ENCODE assay signal across 11 cellular contexts in genomic region chr5:78795757-78796156, GRCh38.
DNase-seq lines count a peak whose midpoint lies in the region; ATAC-seq, FAIRE-seq and TF ChIP-seq lines count a peak whose summit lies in the region.
"Had no signal": no experiment of that assay in that cellular context is flagged by ENCODE, and none has a peak within 500 bp of the region (broad histone marks: within the 10 kb centered on the region; RNA-seq: fewer than 3 reads in every experiment).

No MANE protein-coding gene starts in this region.

- H3K27me3 ChIP-seq in K562 (ENCODE audit: control insufficient read depth in 2 of 2, insufficient read depth in 2 of 2, low read length in 2 of 2) (peaks cover 8 to 11% of the 10 kb centered on the region in 2 experiments), Peyer's patch (no peaks in the 10 kb centered on the region), lower lobe of right lung (ENCODE audit: low read depth) (no peaks in the 10 kb centered on the region)

- in situ Hi-C loops in K562 (cut with MboI): no loop called here

- no peak overlapping the region for H3K4me3 Mint-ChIP-seq in mesothelial cell of epicardium
- H3K4me3 Mint-ChIP-seq: T-cell had no signal

- no peak overlapping the region for H3K4me2 ChIP-seq in K562 (ENCODE audit: insufficient read depth, low read length)

- peaks cover 47% of the 10 kb centered on the region for H3K4me1 Mint-ChIP-seq in mesothelial cell of epicardium

- peak overlapping the region; percentile 49 for H3K27ac Mint-ChIP-seq in mesothelial cell of epicardium
- H3K27ac Mint-ChIP-seq: T-cell had no signal

- POLR2A ChIA-PET in K562 (lab: Yijun Ruan, JAX): interaction anchor here (0.8 kb wide), 1 partner anchor 9 kb away, joined by 3 read pairs; no protein-coding TSS in a partner anchor

- no peak overlapping the region for H2AFZ ChIP-seq in K562 (ENCODE audit: low read depth, low read length)

- TF ChIP-seq CTCF in K562 (IDR thresholded peaks at IDR 0.05 in 2 of 3, conservative IDR thresholded peaks at IDR 0.05 in 1 of 3; ENCODE audit: insufficient read depth in 2 of 3, low read depth in 1 of 3, low read length in 3 of 3) (no peak), mesothelial cell of epicardium (IDR thresholded peaks at IDR 0.05; ENCODE audit: unreplicated experiment) (no peak), Peyer's patch (IDR thresholded peaks at IDR 0.05) (no peak), lower lobe of right lung (IDR thresholded peaks at IDR 0.05) (no peak)

- H3K36me3 ChIP-seq in K562 (ENCODE audit: control insufficient read depth, insufficient read depth, low read length) (no peaks in the 10 kb centered on the region), Peyer's patch (no peaks in the 10 kb centered on the region), lower lobe of right lung (no peaks in the 10 kb centered on the region)

- H3K9me1 ChIP-seq in K562 (ENCODE audit: control insufficient read depth, insufficient read depth, low read length): no peaks in the 10 kb centered on the region

- intact Hi-C loops in K562 (cut with micrococcal nuclease) (no loop called here), lower lobe of right lung (cut with DNase I) (no loop called here)

- peak; percentile 62 for ATAC-seq in HG03354 (IDR thresholded peaks at IDR 0.05; ENCODE audit: poor library complexity, severe bottlenecking, unreplicated experiment)
- no peak for ATAC-seq in K562
- no peak for ATAC-seq in lower lobe of right lung
- ATAC-seq: T-cell had no signal

- TF ChIP-seq POLR2A in K562 (conservative IDR thresholded peaks at IDR 0.05): no peak
- TF ChIP-seq POLR2A in Peyer's patch (IDR thresholded peaks at IDR 0.05): no peak

- H3K9ac ChIP-seq in K562 (ENCODE audit: insufficient read depth in 1 of 2, low read depth in 2 of 2, low read length in 2 of 2): no peak overlapping the region

- H3K27me3 Mint-ChIP-seq in mesothelial cell of epicardium (ENCODE audit: low read depth): no peaks in the 10 kb centered on the region
- H3K27me3 Mint-ChIP-seq: T-cell had no signal

- BruUV-seq in K562 (replicated peaks; lab: Mats Ljungman, UMichigan): no TSS peak

- DNase-seq in EL (peak; percentile 28), K562 (ENCODE audit: extremely low read depth in 1 of 4, low spot score in 3 of 4) (no peak), mesothelial cell of epicardium (ENCODE audit: low spot score in 2 of 2, unreplicated experiment in 2 of 2) (no peak), hepatic stellate cell (ENCODE audit: low spot score) (no peak), Peyer's patch (no peak), lower lobe of right lung (no peak)
- DNase-seq in stimulated activated CD4-positive, alpha-beta T cell treated with anti-CD3 and anti-CD28 coated beads, Interleukin-4, amount 100 ng/mL, for 1 hour: no peak
- DNase-seq: activated effector memory CD4-positive, alpha-beta T cell treated with Interleukin-2 at 50 U/mL for 16 hours; caudate nucleus; T-cell had no signal

- FAIRE-seq in K562 (lab: Jason Lieb, UNC): peak; percentile 67

- peaks cover 6% of the 10 kb centered on the region for H3K36me3 Mint-ChIP-seq in mesothelial cell of epicardium

- TF ChIP-seq RAD21 in K562 (CRISPR knock-in tag; conservative IDR thresholded peaks at IDR 0.05 in 1 of 2, IDR thresholded peaks at IDR 0.05 in 1 of 2): no peak

- no peaks in the 10 kb centered on the region for H3K79me2 ChIP-seq in K562 (ENCODE audit: control insufficient read depth, insufficient read depth, low read length)

- no peaks in the 10 kb centered on the region for H4K20me1 ChIP-seq in K562 (replicated peaks; ENCODE audit: control insufficient read depth, insufficient read depth, low read length)

- 47% methylated on average over 2 of the region's 2 CpGs for WGBS in K562 (ENCODE audit: insufficient coverage, low coverage, missing lambda C conversion rate)

- peaks cover 3% of the 10 kb centered on the region for H3K9me3 Mint-ChIP-seq in mesothelial cell of epicardium

- no peak overlapping the region for H3K4me3 ChIP-seq in K562
- no peak overlapping the region for H3K4me3 ChIP-seq in Peyer's patch
- no peak overlapping the region for H3K4me3 ChIP-seq in lower lobe of right lung

- H3K27ac ChIP-seq in K562 (ENCODE audit: extremely low read depth, low read depth, low read length) (no peak overlapping the region), Peyer's patch (no peak overlapping the region), lower lobe of right lung (no peak overlapping the region)

- no peaks in the 10 kb centered on the region; a peak in 1 of 5 replicates for H3K4me1 ChIP-seq in K562 (replicated peaks in 1 of 2; ENCODE audit: control insufficient read depth in 2 of 2, insufficient read depth in 2 of 2, low read length in 2 of 2)
- H3K4me1 ChIP-seq in Peyer's patch: no peaks in the 10 kb centered on the region
- H3K4me1 ChIP-seq in lower lobe of right lung: no peaks in the 10 kb centered on the region

- no peaks in the 10 kb centered on the region for H3K9me3 ChIP-seq in K562 (replicated peaks; ENCODE audit: control insufficient read depth, insufficient read depth, low read depth, low read length)
- no peaks in the 10 kb centered on the region for H3K9me3 ChIP-seq in Peyer's patch
- H3K9me3 ChIP-seq in lower lobe of right lung: no peaks in the 10 kb centered on the region

- no peak for TF ChIP-seq EP300 in K562 (IDR thresholded peaks at IDR 0.05; ENCODE audit: low read length)

- CTCF ChIA-PET in K562 (lab: Yijun Ruan, JAX; ENCODE audit: low intra/inter-chr PET ratio): no interaction called here

TF ChIP-seq in K562, 482 proteins besides CTCF, POLR2A, EP300 and RAD21:
- TF ChIP-seq ATF4 (CRISPR knock-in tag; IDR thresholded peaks at IDR 0.05): no peak
- no peak for TF ChIP-seq DPF2 (IDR thresholded peaks at IDR 0.05)
- no peak for TF ChIP-seq PHB (CRISPR knock-in tag; IDR thresholded peaks at IDR 0.05)
- TF ChIP-seq ZNF324 (CRISPR knock-in tag; IDR thresholded peaks at IDR 0.05): no peak
- no peak for TF ChIP-seq TAF15 (IDR thresholded peaks at IDR 0.05; ENCODE audit: low read depth, low read length)
- TF ChIP-seq CEBPG (CRISPR knock-in tag; IDR thresholded peaks at IDR 0.05): no peak
- peak in 1 of 2 experiments; percentile 47; a peak in 1 of 4 replicates for TF ChIP-seq CEBPG (tag; conservative IDR thresholded peaks at IDR 0.05 in 1 of 2, IDR thresholded peaks at IDR 0.05 in 1 of 2)
- 0 out of 2 replicates have a peak, but pooled peaks have one; percentile 9 for TF ChIP-seq JUND (IDR thresholded peaks at IDR 0.05; ENCODE audit: borderline replicate concordance, low read depth, low read length)
- no peak for TF ChIP-seq JUND (tag; IDR thresholded peaks at IDR 0.05; ENCODE audit: borderline replicate concordance, low read depth, low read length)
- TF ChIP-seq SOX6 (IDR thresholded peaks at IDR 0.05): peak; percentile 68; the same call in 1 of the 2 replicates
- TF ChIP-seq LEF1 (IDR thresholded peaks at IDR 0.05): peak; percentile 87
- peak; percentile 67 for TF ChIP-seq MEIS2 (IDR thresholded peaks at IDR 0.05; ENCODE audit: partially characterized antibody)
- TF ChIP-seq SAP30 (IDR thresholded peaks at IDR 0.05; ENCODE audit: borderline replicate concordance, insufficient read depth, low read depth, low read length, poor library complexity, severe bottlenecking): no peak
- no peak for TF ChIP-seq NUFIP1 (IDR thresholded peaks at IDR 0.05; ENCODE audit: partially characterized antibody)
- no peak for TF ChIP-seq RFX5 (IDR thresholded peaks at IDR 0.05; ENCODE audit: low read depth, low read length)
- no peak for TF ChIP-seq NR0B1 (IDR thresholded peaks at IDR 0.05; ENCODE audit: partially characterized antibody)
- TF ChIP-seq TCF3 (CRISPR knock-in tag; IDR thresholded peaks at IDR 0.05): no peak; the same call in 1 of the 2 replicates
- TF ChIP-seq ATF2 (CRISPR knock-in tag; IDR thresholded peaks at IDR 0.05): no peak
- no peak for TF ChIP-seq FOXA1 (IDR thresholded peaks at IDR 0.05; ENCODE audit: borderline replicate concordance)
